ENCODE assay signal across 1 cellular context in genomic region chrX:9542106-9542764, GRCh38.
TF ChIP-seq lines count a peak whose summit lies in the region.

No MANE protein-coding gene starts in this region.

TF ChIP-seq in SK-N-SH, 30 proteins besides CTCF, POLR2A, EP300 and RAD21 (continued from another document):
- TF ChIP-seq PBX3 (IDR thresholded peaks at IDR 0.05) (0 out of 2 replicates have a peak, but pooled peaks have one; percentile 8), IRF3 (IDR thresholded peaks at IDR 0.05; ENCODE audit: low read depth, low read length) (no peak), JUND (IDR thresholded peaks at IDR 0.05) (no peak)
TF ChIP-seq in SK-N-SH: peak in this region for 2.
